In the genomic region with DNA sequence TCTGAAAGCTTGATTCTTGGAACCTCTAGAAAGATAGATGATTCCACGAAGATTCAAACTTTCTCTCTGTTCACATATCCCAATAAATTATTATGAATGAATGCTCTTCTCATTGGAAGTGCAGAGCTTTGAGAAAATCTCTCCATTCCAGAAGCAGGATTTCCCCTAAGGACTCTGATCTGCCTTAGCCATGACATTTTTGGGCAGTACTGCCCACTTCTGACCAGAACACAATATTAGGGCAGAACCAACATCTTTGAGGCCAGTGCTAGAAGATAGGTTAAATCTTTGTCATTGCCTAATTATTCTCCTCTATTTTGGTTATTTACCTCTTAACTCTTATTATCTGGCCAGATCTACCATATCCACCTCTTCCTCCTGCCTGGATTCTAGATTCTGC, we compare ENCODE assay signal across 21 cellular contexts. TPM values are rescaled to one million over a fixed set of nuclear protein-coding genes. Genes with fewer than 3 reads are reported as not detected.
DNase-seq lines count a peak whose midpoint lies in the region; ATAC-seq, FAIRE-seq and TF ChIP-seq lines count a peak whose summit lies in the region.
"Had no signal": no experiment of that assay in that cellular context is flagged by ENCODE, and none has a peak within 500 bp of the region (broad histone marks: within the 10 kb centered on the region; RNA-seq: fewer than 3 reads in every experiment).

No MANE protein-coding gene starts in this region.

- DNase-seq in renal cortical epithelial cell (ENCODE audit: low read depth) (peak; percentile 3), ACHN (no peak), H54 (ENCODE audit: insufficient read length, low spot score) (no peak), HPDE6-E6E7 (ENCODE audit: extremely low spot score) (no peak)
- DNase-seq: CD4-positive, CD25-positive, alpha-beta regulatory T cell; DMS79; GM23248; Kasumi-1; NCI-H1694; NCI-H2171; NCI-H345; NCI-H524; OCI-M1; Right ventricle myocardium superior had no signal

- H3K27ac ChIP-seq in C4-2B = peak overlapping the region; percentile 43; the same call in 1 of the 2 replicates
- H3K27ac ChIP-seq in VCaP = peak overlapping the region; percentile 76
- H3K27ac ChIP-seq: GM23248 had no signal

- TF ChIP-seq POLR2A in H54 (IDR thresholded peaks at IDR 0.05; ENCODE audit: low read depth, low read length) = no peak

- in situ Hi-C loops in ACHN (cut with HindIII; ENCODE audit: low pct_ligation_motif_present, low pct_unique_long_range_greater_than_20kb, low sequenced_read_pairs) = loop anchor here (25.0 kb wide), 1 partner anchor 415 kb away; no protein-coding TSS in a partner anchor

- no peak for FAIRE-seq in H54 (lab: Jason Lieb, UNC)
- FAIRE-seq: RCC 7860 had no signal

- ATAC-seq in esophagus mucosa = peak; percentile 47
- no peak for ATAC-seq in GM21515 (IDR thresholded peaks at IDR 0.05; ENCODE audit: unreplicated experiment)

- TF ChIP-seq CTCF in C4-2B (conservative IDR thresholded peaks at IDR 0.05) (no peak), VCaP (conservative IDR thresholded peaks at IDR 0.05) (no peak)

RNA-seq across cellular contexts. Expression of gene ARMC3, which starts 49.9 kb away (rescaled TPM):
- total RNA-seq in esophagus mucosa = not detected
- 1.1 and 1.4 TPM in 2 replicates for total RNA-seq in renal cortical epithelial cell
- total RNA-seq: B cell, GM23248, MCF 10A, Right ventricle myocardium superior had no signal
